ENCODE assay signal across 15 cellular contexts in the genomic region with DNA sequence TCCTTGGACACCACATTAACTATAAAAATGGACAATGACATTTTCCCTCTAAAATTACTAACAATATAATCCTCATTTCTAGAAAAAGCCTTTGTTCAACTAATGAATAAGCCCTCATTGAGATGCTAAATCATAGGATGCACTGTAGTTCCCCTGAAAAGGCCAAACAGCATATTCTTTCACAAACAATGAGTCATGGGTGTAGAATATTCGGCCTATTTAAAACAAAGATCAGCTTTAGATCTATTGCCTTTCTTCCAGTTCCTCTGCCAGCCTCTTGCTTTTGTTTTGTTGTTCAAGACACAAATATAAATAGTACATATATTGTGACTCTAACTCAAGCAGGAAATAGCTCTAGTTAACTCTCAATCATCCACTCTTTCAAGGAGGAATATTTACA.
DNase-seq lines count a peak whose midpoint lies in the region; ATAC-seq and TF ChIP-seq lines count a peak whose summit lies in the region.
"Had no signal": no experiment of that assay in that cellular context is flagged by ENCODE, and none has a peak within 500 bp of the region (broad histone marks: within the 10 kb centered on the region; RNA-seq: fewer than 3 reads in every experiment).

No MANE protein-coding gene starts in this region.

- ATAC-seq in activated CD8-positive, alpha-beta T cell treated with anti-CD3 and anti-CD28 coated beads for 36 hours: no peak
- ATAC-seq in GM21529 (IDR thresholded peaks at IDR 0.05; ENCODE audit: unreplicated experiment): no peak
- ATAC-seq: activated CD4-positive, alpha-beta T cell treated with anti-CD3 and anti-CD28 coated beads for 36 hours; HepG2 had no signal

- intact Hi-C loops in activated CD8-positive, alpha-beta T cell treated with anti-CD3 and anti-CD28 coated beads for 36 hours (cut with micrococcal nuclease): no loop called here

- in situ Hi-C loops in GM13977 (cut with MboI; ENCODE audit: low pct_unique_long_range_greater_than_20kb, low sequenced_read_pairs, unreplicated experiment): no loop called here

- H3K4me1 Mint-ChIP-seq in activated CD8-positive, alpha-beta T cell treated with anti-CD3 and anti-CD28 coated beads for 36 hours (ENCODE audit: low read depth): peaks cover 4% of the 10 kb centered on the region

- H3K36me3 Mint-ChIP-seq in activated CD8-positive, alpha-beta T cell treated with anti-CD3 and anti-CD28 coated beads for 36 hours (ENCODE audit: low read depth): peaks cover 20% of the 10 kb centered on the region

- POLR2A ChIA-PET in activated CD8-positive, alpha-beta T cell treated with anti-CD3 and anti-CD28 coated beads for 36 hours (lab: Charles Lee): no interaction called here

- no peaks in the 10 kb centered on the region for H3K9me3 Mint-ChIP-seq in activated CD8-positive, alpha-beta T cell treated with anti-CD3 and anti-CD28 coated beads for 36 hours

- H3K4me3 ChIP-seq in HUES48 (ENCODE audit: low read depth, low read length) (peak overlapping the region; percentile 29; the same call in 1 of the 2 replicates), choroid plexus epithelial cell (ENCODE audit: low read depth, low read length) (no peak overlapping the region)
- H3K4me3 ChIP-seq: coronary artery, hepatocyte, SK-N-MC, thoracic aorta had no signal

- H3K27me3 ChIP-seq in HUES48 (ENCODE audit: control insufficient read depth, insufficient read depth, low read length): no peaks in the 10 kb centered on the region
- H3K27me3 ChIP-seq: hepatocyte had no signal

- TF ChIP-seq CTCF in choroid plexus epithelial cell (conservative IDR thresholded peaks at IDR 0.05; ENCODE audit: low read depth, low read length) (no peak), GM13977 (IDR thresholded peaks at IDR 0.05; ENCODE audit: extremely low read depth, insufficient read depth, missing control alignments) (no peak)
- TF ChIP-seq CTCF in activated CD8-positive, alpha-beta T cell treated with anti-CD3 and anti-CD28 coated beads for 36 hours (IDR thresholded peaks at IDR 0.05): no peak

- H3K36me3 ChIP-seq in HUES48 (ENCODE audit: control insufficient read depth, insufficient read depth, low read length): peaks cover 24% of the 10 kb centered on the region

- peak overlapping the region; percentile 92 for H3K27ac ChIP-seq in HUES48 (ENCODE audit: low read depth, low read length)
- H3K27ac ChIP-seq: coronary artery, hepatocyte, SK-N-MC, thoracic aorta had no signal

- no peaks in the 10 kb centered on the region for H3K9me3 ChIP-seq in HUES48 (ENCODE audit: control insufficient read depth, insufficient read depth, low read length)
- H3K9me3 ChIP-seq: thoracic aorta had no signal

- DNase-seq in AG08395 (ENCODE audit: low spot score) (peak; percentile 21), choroid plexus epithelial cell (ENCODE audit: low read depth) (peak; percentile 59), iris pigment epithelial cell (ENCODE audit: low read depth) (peak; percentile 50), SHP77 (lab: John Stamatoyannopoulos, UW) (no peak), GM13977 (ENCODE audit: low spot score) (no peak)
- DNase-seq in activated CD8-positive, alpha-beta T cell treated with anti-CD3 and anti-CD28 coated beads for 36 hours: no peak
- DNase-seq: activated CD4-positive, alpha-beta T cell treated with anti-CD3 and anti-CD28 coated beads for 36 hours; activated effector memory CD4-positive, alpha-beta T cell treated with anti-CD3 and anti-CD28 coated beads, Interleukin-2, amount 50 U/mL, for 16 hours had no signal

- no peak overlapping the region for H3K27ac Mint-ChIP-seq in activated CD8-positive, alpha-beta T cell treated with anti-CD3 and anti-CD28 coated beads for 36 hours
- H3K27ac Mint-ChIP-seq: activated CD4-positive, alpha-beta T cell treated with anti-CD3 and anti-CD28 coated beads for 36 hours had no signal

- no peak overlapping the region for H3K9ac ChIP-seq in HUES48 (ENCODE audit: low read depth, low read length)

- CTCF ChIA-PET in activated CD8-positive, alpha-beta T cell treated with anti-CD3 and anti-CD28 coated beads for 36 hours (lab: Charles Lee): no interaction called here

- H3K4me3 Mint-ChIP-seq in activated CD8-positive, alpha-beta T cell treated with anti-CD3 and anti-CD28 coated beads for 36 hours: no peak overlapping the region
- H3K4me3 Mint-ChIP-seq: activated CD4-positive, alpha-beta T cell treated with anti-CD3 and anti-CD28 coated beads for 36 hours had no signal

- H3K27me3 Mint-ChIP-seq in activated CD8-positive, alpha-beta T cell treated with anti-CD3 and anti-CD28 coated beads for 36 hours: no peaks in the 10 kb centered on the region
- H3K27me3 Mint-ChIP-seq: activated CD4-positive, alpha-beta T cell treated with anti-CD3 and anti-CD28 coated beads for 36 hours had no signal

- H3K4me1 ChIP-seq in HUES48 (ENCODE audit: control insufficient read depth, insufficient read depth, low read length): peaks cover 44% of the 10 kb centered on the region

Comparison
In these comparisons a context has a peak if more than half of its experiments do, and no peak if none do; other contexts are left out.
1. DNase-seq: peak in AG08395 (single experiment), choroid plexus epithelial cell (single experiment) and iris pigment epithelial cell (single experiment); none in SHP77 (0 of 2), activated CD8-positive, alpha-beta T cell treated with anti-CD3 and anti-CD28 coated beads for 36 hours (single experiment) and GM13977 (single experiment).